10 cellular contexts compared by ENCODE assay signal in genomic region chr6:81999270-81999669, GRCh38.
"Had no signal": no experiment of that assay in that cellular context is flagged by ENCODE, and none has a peak within 500 bp of the region (broad histone marks: within the 10 kb centered on the region; RNA-seq: fewer than 3 reads in every experiment).

No MANE protein-coding gene starts in this region.

- FAIRE-seq: endothelial cell of umbilical vein, pancreas, TTC549 had no signal

- DNase-seq: activated CD4-positive, alpha-beta T cell treated with anti-CD3 and anti-CD28 coated beads, Interleukin-2, amount 50 U/mL, for 1 hour; activated effector memory CD4-positive, alpha-beta T cell treated with Interleukin-2 at 50 U/mL for 16 hours; hippocampal formation; left cardiac atrium; midbrain; pancreas; T-helper 17 cell; thyroid gland had no signal
